ENCODE assay signal across 8 cellular contexts in the genomic region with DNA sequence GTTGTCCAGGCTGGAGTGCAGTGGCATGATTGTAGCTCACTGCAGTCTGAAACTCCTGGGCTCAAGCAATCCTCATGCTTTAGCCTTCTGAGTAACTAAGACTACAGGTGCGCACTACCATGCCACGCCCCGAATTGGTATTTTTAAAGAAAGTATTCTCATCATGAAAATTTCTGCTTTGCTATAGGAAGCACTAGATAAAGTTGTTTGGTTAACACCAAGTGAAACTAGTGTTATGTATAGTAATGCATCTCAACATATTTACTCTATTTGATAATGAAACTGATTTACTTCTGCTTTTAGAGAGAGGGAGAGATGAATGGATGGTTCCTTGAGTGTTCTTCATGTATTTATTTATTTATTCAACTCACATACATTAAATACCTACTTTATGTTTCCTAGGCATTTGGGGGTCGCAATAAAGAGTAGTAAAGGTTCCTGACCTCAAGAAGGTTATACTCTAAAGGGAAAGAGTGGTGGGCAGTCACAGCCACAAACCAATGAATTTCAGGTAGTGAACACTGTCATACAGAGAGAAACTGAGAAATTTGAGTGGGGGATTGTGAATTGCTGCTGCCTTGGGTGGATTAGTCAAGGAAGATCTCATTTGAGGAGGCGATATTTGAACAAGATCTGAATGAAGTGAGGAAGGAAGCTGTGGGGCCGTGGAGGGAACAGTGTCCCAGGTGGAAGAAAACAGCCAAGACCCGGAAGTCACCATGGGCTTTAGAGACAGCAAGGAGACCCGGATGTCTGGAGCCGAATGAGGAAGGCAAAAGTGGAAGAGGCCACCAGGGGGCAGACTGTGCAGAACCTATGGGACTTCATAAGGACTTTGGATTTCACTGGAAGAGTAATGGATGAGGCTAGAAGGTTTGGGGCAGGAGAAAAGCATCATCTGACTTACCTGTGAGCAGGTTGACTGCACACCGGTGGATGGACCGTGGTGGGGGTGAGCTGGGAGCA.
DNase-seq lines count a peak whose midpoint lies in the region; ATAC-seq and TF ChIP-seq lines count a peak whose summit lies in the region.

No MANE protein-coding gene starts in this region.

- no peaks in the 10 kb centered on the region for H3K36me3 Mint-ChIP-seq in chondrocyte (ENCODE audit: low read depth)
- peaks cover 1% of the 10 kb centered on the region for H3K36me3 Mint-ChIP-seq in memory B cell

- H3K27ac Mint-ChIP-seq in chondrocyte (ENCODE audit: unreplicated experiment) (no peak overlapping the region), memory B cell (peak overlapping the region; percentile 87)

- ATAC-seq in GM21381 (IDR thresholded peaks at IDR 0.05; ENCODE audit: unreplicated experiment) = peak; percentile 59
- ATAC-seq in memory B cell (ENCODE audit: low read depth) = peak; percentile 76
- no peak for ATAC-seq in HG03139 (IDR thresholded peaks at IDR 0.05; ENCODE audit: unreplicated experiment)

- H3K4me3 Mint-ChIP-seq in chondrocyte (ENCODE audit: unreplicated experiment) = no peak overlapping the region
- peak overlapping the region; percentile 52 for H3K4me3 Mint-ChIP-seq in memory B cell

- TF ChIP-seq CTCF in chondrocyte (IDR thresholded peaks at IDR 0.05) = peak; percentile 69

- H3K9me3 Mint-ChIP-seq in chondrocyte (ENCODE audit: low read depth) (no peaks in the 10 kb centered on the region), memory B cell (peaks cover 5% of the 10 kb centered on the region)

- DNase-seq in NCI-H1417 (lab: John Stamatoyannopoulos, UW) (peak; percentile 13 to 48 (median 35)), NCI-H1417 treated with DMSO at 0.1 percent for 48 hours (lab: John Stamatoyannopoulos, UW) (no peak), HS-5 (ENCODE audit: low read depth) (peak; percentile 61), SW480 (ENCODE audit: low spot score) (peak; percentile 67), chondrocyte (ENCODE audit: low spot score) (no peak), memory B cell (ENCODE audit: low spot score in 2 of 2) (peak in 1 of 2 donors; percentile 18)

- H3K27me3 Mint-ChIP-seq in chondrocyte (ENCODE audit: low read depth) (peaks cover 8% of the 10 kb centered on the region), memory B cell (no peaks in the 10 kb centered on the region)

- H3K4me1 Mint-ChIP-seq in chondrocyte (ENCODE audit: low read depth) (peaks cover 8% of the 10 kb centered on the region), memory B cell (peaks cover 22% of the 10 kb centered on the region)

Comparison
In these comparisons a context has a peak if more than half of its experiments do, and no peak if none do; other contexts are left out.
1. DNase-seq: peak in NCI-H1417 (3 of 3), HS-5 (single experiment) and SW480 (single experiment); none in NCI-H1417 treated with DMSO at 0.1 percent for 48 hours (single experiment) and chondrocyte (single experiment).